24 cellular contexts compared by ENCODE assay signal in the genomic region with DNA sequence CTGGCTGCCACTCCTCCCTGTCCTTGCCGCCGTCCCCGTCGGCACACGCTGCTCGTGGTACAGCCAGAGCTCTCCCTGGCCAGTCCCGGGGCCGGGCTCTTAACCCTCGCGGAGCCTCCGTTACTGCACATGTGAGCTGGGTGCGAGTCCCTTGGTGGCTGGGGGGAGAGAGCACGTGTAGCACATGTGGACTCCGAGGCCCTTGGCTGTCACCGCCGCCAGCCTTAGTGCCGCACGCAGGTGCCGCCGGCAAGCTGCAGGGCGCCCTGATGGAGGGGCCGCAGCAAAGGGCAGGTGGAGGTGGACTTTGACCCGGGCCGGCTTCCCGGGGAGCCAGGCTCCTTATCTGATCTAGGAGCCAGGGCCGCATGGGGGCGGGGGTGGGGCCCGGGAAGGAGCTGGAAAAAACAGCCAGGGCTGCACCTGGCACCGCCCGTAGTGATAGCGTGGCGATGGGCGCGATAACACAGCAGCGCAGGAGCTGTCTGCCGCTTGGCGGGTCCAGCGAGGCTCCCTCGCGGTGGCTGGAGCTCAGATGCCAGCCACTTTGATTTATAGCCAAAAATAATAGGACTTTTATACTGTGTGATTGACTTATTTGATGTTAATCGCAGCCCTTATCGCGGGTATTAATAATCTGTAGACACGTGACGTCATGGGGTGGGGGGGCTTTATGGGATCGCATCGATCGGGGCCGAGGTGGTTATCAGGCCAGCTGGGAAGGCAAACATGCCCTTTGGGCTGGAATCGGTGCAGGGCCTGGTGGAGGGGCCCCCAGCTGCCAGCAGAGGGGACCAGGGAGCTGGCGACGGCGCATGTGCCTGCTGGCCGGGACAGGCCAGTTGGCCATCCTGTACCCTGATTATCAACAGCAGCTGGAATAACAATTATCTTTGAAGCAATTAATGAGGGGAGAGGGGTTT. TPM values are rescaled to one million over a fixed set of nuclear protein-coding genes. Genes with fewer than 3 reads are reported as not detected.
DNase-seq lines count a peak whose midpoint lies in the region; ATAC-seq and TF ChIP-seq lines count a peak whose summit lies in the region.
"Had no signal": no experiment of that assay in that cellular context is flagged by ENCODE, and none has a peak within 500 bp of the region (broad histone marks: within the 10 kb centered on the region; RNA-seq: fewer than 3 reads in every experiment).

No MANE protein-coding gene starts in this region.

- peaks cover 1 to 43% (median 4%) of the 10 kb centered on the region in 3 donors for H3K27me3 Mint-ChIP-seq in immature natural killer cell (ENCODE audit: low read depth in 3 of 3)

- no peak for TF ChIP-seq CTCF in 22Rv1 (IDR thresholded peaks at IDR 0.05)

- H3K27ac ChIP-seq in 22Rv1, result peak overlapping the region; percentile 60
- H3K27ac ChIP-seq: psoas muscle, SJSA1, skin epidermis, vagina had no signal

- DNase-seq in HEK293T (ENCODE audit: extremely low spot score), result no peak
- DNase-seq in SW480 (ENCODE audit: low spot score), result peak; percentile 72
- DNase-seq in left lobe of liver (ENCODE audit: low spot score), result peak; percentile 97
- DNase-seq in immature natural killer cell, result no peak
- no peak for DNase-seq in cerebellar cortex (ENCODE audit: low spot score)
- DNase-seq: activated CD4-positive, CD25-positive, alpha-beta regulatory T cell treated with anti-CD3 and anti-CD28 coated beads, Interleukin-2, amount 50 U/mL, for 72 hours; C1 segment of cervical spinal cord; hippocampal formation; islet precursor cell; KG1; mammary epithelial cell; NCI-H1048; NCI-H69; nephron progenitor cell; PC-3; psoas muscle; stimulated activated CD4-positive, alpha-beta T cell treated with anti-CD3 and anti-CD28 coated beads, Interleukin-4, amount 100 ng/mL, for 4 hours; T1000 had no signal

- POLR2A ChIA-PET in HEK293T (lab: Yijun Ruan, JAX), result no interaction called here

- ATAC-seq in left lobe of liver (peak; percentile 73), HG02852 (IDR thresholded peaks at IDR 0.05; ENCODE audit: unreplicated experiment) (no peak), GM18907 (IDR thresholded peaks at IDR 0.05; ENCODE audit: unreplicated experiment) (no peak)
- ATAC-seq: PC-3, psoas muscle had no signal

- no peaks in the 10 kb centered on the region for H3K9me3 Mint-ChIP-seq in immature natural killer cell
- H3K9me3 Mint-ChIP-seq: nephron progenitor cell had no signal

- no peak overlapping the region for H3K4me3 Mint-ChIP-seq in immature natural killer cell
- H3K4me3 Mint-ChIP-seq: nephron progenitor cell had no signal

- CTCF ChIA-PET in HEK293T (lab: Yijun Ruan, JAX), result no interaction called here

- H3K4me1 Mint-ChIP-seq in immature natural killer cell, result peaks cover 0 to 27% of the 10 kb centered on the region in 2 donors

- H3K36me3 Mint-ChIP-seq in immature natural killer cell, result no peaks in the 10 kb centered on the region

- peak overlapping the region in 1 of 6 donors; percentile 45 for H3K27ac Mint-ChIP-seq in immature natural killer cell

TF ChIP-seq in HEK293T, 16 proteins besides CTCF, POLR2A, EP300 and RAD21:
- TF ChIP-seq, protein P1, sequence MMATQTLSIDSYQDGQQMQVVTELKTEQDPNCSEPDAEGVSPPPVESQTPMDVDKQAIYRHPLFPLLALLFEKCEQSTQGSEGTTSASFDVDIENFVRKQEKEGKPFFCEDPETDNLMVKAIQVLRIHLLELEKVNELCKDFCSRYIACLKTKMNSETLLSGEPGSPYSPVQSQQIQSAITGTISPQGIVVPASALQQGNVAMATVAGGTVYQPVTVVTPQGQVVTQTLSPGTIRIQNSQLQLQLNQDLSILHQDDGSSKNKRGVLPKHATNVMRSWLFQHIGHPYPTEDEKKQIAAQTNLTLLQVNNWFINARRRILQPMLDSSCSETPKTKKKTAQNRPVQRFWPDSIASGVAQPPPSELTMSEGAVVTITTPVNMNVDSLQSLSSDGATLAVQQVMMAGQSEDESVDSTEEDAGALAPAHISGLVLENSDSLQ (IDR thresholded peaks at IDR 0.05), result 0 out of 2 replicates have a peak, but pooled peaks have one; percentile 48
- TF ChIP-seq TARDBP (IDR thresholded peaks at IDR 0.05), result no peak

RNA-seq across cellular contexts. Expression of gene ZFPM1, which starts 35.1 kb away (rescaled TPM):
- total RNA-seq in left lobe of liver, result 14.6 TPM
- polyA plus RNA-seq in immature natural killer cell, result under 1 TPM in 2 of 3 donors, not detected in 1; 0.14 to 0.75 TPM

Comparison
In these comparisons a context has a peak if more than half of its experiments do, and no peak if none do; other contexts are left out.
1. DNase-seq: peak in SW480 (single experiment) and left lobe of liver (single experiment); none in HEK293T (single experiment), immature natural killer cell (0 of 3) and cerebellar cortex (single experiment).